In the genomic region with DNA sequence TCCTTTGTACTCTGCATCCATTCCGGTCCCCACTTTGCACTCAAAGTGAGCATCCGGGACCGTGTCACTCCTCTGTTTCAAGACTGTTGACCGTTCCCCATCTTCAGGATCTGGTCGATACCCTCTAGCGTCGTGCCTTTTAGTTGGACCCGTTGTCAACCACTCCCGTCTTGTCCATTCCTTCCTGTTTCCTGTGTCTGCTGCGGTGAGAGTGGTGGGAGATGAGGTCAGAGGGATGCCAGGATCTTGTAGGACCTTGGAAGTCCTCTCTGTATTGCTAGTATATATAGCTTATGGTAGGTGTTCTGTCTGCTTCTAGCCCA, we compare ENCODE assay signal across 8 cellular contexts. TPM values are rescaled to one million over a fixed set of nuclear protein-coding genes. Genes with fewer than 3 reads are reported as not detected.
DNase-seq lines count a peak whose midpoint lies in the region; ATAC-seq and TF ChIP-seq lines count a peak whose summit lies in the region.

No MANE protein-coding gene starts in this region.

- peak; percentile 20 for ATAC-seq in GM21423 (IDR thresholded peaks at IDR 0.05; ENCODE audit: unreplicated experiment)
- no peak for ATAC-seq in HG02885 (IDR thresholded peaks at IDR 0.05; ENCODE audit: poor library complexity, unreplicated experiment)
- ATAC-seq in GM18520 (IDR thresholded peaks at IDR 0.05; ENCODE audit: unreplicated experiment): no peak

- peak overlapping the region; percentile 69 for H4K8ac ChIP-seq in mesenchymal stem cell (ENCODE audit: low read length)

- H3K14ac ChIP-seq in mesenchymal stem cell (ENCODE audit: low read length in 2 of 2): peak overlapping the region in 1 of 2 experiments; percentile 87

- no peak overlapping the region for H2BK15ac ChIP-seq in mesenchymal stem cell (ENCODE audit: low read depth, poor library complexity, severe bottlenecking)

- no peaks in the 10 kb centered on the region for H3K27me3 ChIP-seq in BJ (ENCODE audit: control insufficient read depth, insufficient read depth, low read length)
- H3K27me3 ChIP-seq in mesenchymal stem cell (ENCODE audit: control insufficient read depth in 1 of 2, insufficient read depth in 1 of 2, low read length in 2 of 2): no peaks in the 10 kb centered on the region
- no peaks in the 10 kb centered on the region for H3K27me3 ChIP-seq in vagina

- 1% methylated on average over 9 of the region's 10 CpGs for WGBS in mesenchymal stem cell

- H3K4me2 ChIP-seq in mesenchymal stem cell (ENCODE audit: low read length, poor library complexity, severe bottlenecking): peak overlapping the region; percentile 78

- H2BK120ac ChIP-seq in mesenchymal stem cell (ENCODE audit: low read depth, low read length): no peak overlapping the region

- H3K23ac ChIP-seq in mesenchymal stem cell (ENCODE audit: low read length in 2 of 2): no peak overlapping the region

- no peak overlapping the region for H2AK5ac ChIP-seq in mesenchymal stem cell (ENCODE audit: low read length, severe bottlenecking)

- H3K4ac ChIP-seq in mesenchymal stem cell (ENCODE audit: low read depth in 1 of 2, low read length in 2 of 2): peak overlapping the region in 1 of 2 experiments; percentile 93

- no peak overlapping the region for H2BK12ac ChIP-seq in mesenchymal stem cell (ENCODE audit: low read length in 2 of 2)

- no peak for TF ChIP-seq CTCF in BJ (IDR thresholded peaks at IDR 0.05; ENCODE audit: insufficient read depth, low read depth, low read length)
- no peak for TF ChIP-seq CTCF in choroid plexus epithelial cell (conservative IDR thresholded peaks at IDR 0.05; ENCODE audit: low read depth, low read length)
- TF ChIP-seq CTCF in vagina (IDR thresholded peaks at IDR 0.05): no peak

- H3K18ac ChIP-seq in mesenchymal stem cell (ENCODE audit: low read depth in 1 of 2, low read length in 2 of 2): peak overlapping the region; percentile 1 to 91

- H3K4me1 ChIP-seq in mesenchymal stem cell (ENCODE audit: control insufficient read depth, insufficient read depth, low read depth, low read length): peaks cover 6% of the 10 kb centered on the region
- H3K4me1 ChIP-seq in vagina: peaks cover 33% of the 10 kb centered on the region

- no peak for TF ChIP-seq POLR2A in vagina (IDR thresholded peaks at IDR 0.05)

- H3K36me3 ChIP-seq in BJ (ENCODE audit: control insufficient read depth, insufficient read depth, low read length) (no peaks in the 10 kb centered on the region), mesenchymal stem cell (ENCODE audit: control insufficient read depth in 1 of 2, insufficient read depth in 2 of 2, low read depth in 1 of 2, low read length in 2 of 2) (peaks cover 0 to 19% of the 10 kb centered on the region in 2 experiments), vagina (no peaks in the 10 kb centered on the region)

- H4K91ac ChIP-seq in mesenchymal stem cell (ENCODE audit: low read length): peak overlapping the region; percentile 79

- peaks cover 1% of the 10 kb centered on the region for H3K79me1 ChIP-seq in mesenchymal stem cell (replicated peaks; ENCODE audit: low read length, poor library complexity, severe bottlenecking)

- peak overlapping the region; percentile 89 for H2AFZ ChIP-seq in mesenchymal stem cell (ENCODE audit: low read depth, low read length)

- H3K4me3 ChIP-seq in BJ (ENCODE audit: low read depth, low read length): peak overlapping the region; percentile 86
- peak overlapping the region; percentile 67 for H3K4me3 ChIP-seq in choroid plexus epithelial cell (ENCODE audit: low read depth, low read length)
- H3K4me3 ChIP-seq in mesenchymal stem cell (ENCODE audit: insufficient read depth in 1 of 2, low read depth in 1 of 2, low read length in 2 of 2): peak overlapping the region; percentile 86 to 88
- H3K4me3 ChIP-seq in vagina: peak overlapping the region; percentile 76 to 94

- H3K9ac ChIP-seq in mesenchymal stem cell (ENCODE audit: low read length): peak overlapping the region; percentile 91

- POLR2A ChIA-PET in BJ (lab: Charles Lee): no interaction called here

- peak overlapping the region; percentile 62 for H3K27ac ChIP-seq in mesenchymal stem cell (ENCODE audit: low read length, poor library complexity, severe bottlenecking)
- peak overlapping the region; percentile 80 for H3K27ac ChIP-seq in vagina

- CTCF ChIA-PET in BJ (lab: Yijun Ruan, JAX): interaction anchor here (1.3 kb wide), 1 partner anchor 398 kb away, joined by 3 read pairs; no protein-coding TSS in a partner anchor

- peak; percentile 4 for DNase-seq in BJ (ENCODE audit: low read depth)
- peak; percentile 26 for DNase-seq in NCI-H226
- peak; percentile 41 for DNase-seq in choroid plexus epithelial cell (ENCODE audit: low read depth)
- peak; percentile 84 for DNase-seq in mesenchymal stem cell
- no peak for DNase-seq in vagina (ENCODE audit: extremely low spot score in 2 of 2)

- H3K9me3 ChIP-seq in mesenchymal stem cell (ENCODE audit: control insufficient read depth, low read length): no peaks in the 10 kb centered on the region
- no peaks in the 10 kb centered on the region for H3K9me3 ChIP-seq in vagina

- intact Hi-C loops in vagina (cut with DNase I): loop anchor here (10.0 kb wide), 1 partner anchor 91 kb away; the partner anchor contains the start of gene FANCD2

- H2BK5ac ChIP-seq in mesenchymal stem cell (ENCODE audit: low read depth, low read length, poor library complexity, severe bottlenecking): no peak overlapping the region

RNA-seq across cellular contexts. Expression of gene BRK1, which starts 0.6 kb away (rescaled TPM):
- polyA plus RNA-seq in BJ (2011; rRNA removed): 112 and 184 TPM in 2 replicates
- 40.5 and 47.6 TPM in 2 replicates for polyA minus RNA-seq in BJ (2011; rRNA and poly(A)+ RNA removed)
- 177 TPM for polyA plus RNA-seq in mesenchymal stem cell (2013, experiment 1 of 2)
- 183 TPM for polyA plus RNA-seq in mesenchymal stem cell (2013, experiment 2 of 2)
- total RNA-seq in vagina: 94.5 TPM

RNA-seq across cellular contexts. Expression of gene FANCD2OS, which starts 8.0 kb away (rescaled TPM):
- not detected in 2 replicates for polyA plus RNA-seq in BJ (2011; rRNA removed)
- not detected in 2 replicates for polyA minus RNA-seq in BJ (2011; rRNA and poly(A)+ RNA removed)
- polyA plus RNA-seq in mesenchymal stem cell (2013, experiment 1 of 2): not detected
- not detected for polyA plus RNA-seq in mesenchymal stem cell (2013, experiment 2 of 2)
- not detected for total RNA-seq in vagina

RNA-seq across cellular contexts. Expression of gene VHL, which starts 25.5 kb away (rescaled TPM):
- 5.3 and 8.8 TPM in 2 replicates for polyA plus RNA-seq in BJ (2011; rRNA removed)
- 8.8 and 12.7 TPM in 2 replicates for polyA minus RNA-seq in BJ (2011; rRNA and poly(A)+ RNA removed)
- 24.4 TPM for polyA plus RNA-seq in mesenchymal stem cell (2013, experiment 1 of 2)
- polyA plus RNA-seq in mesenchymal stem cell (2013, experiment 2 of 2): 25.7 TPM
- 48.4 TPM for total RNA-seq in vagina

RNA-seq across cellular contexts. Expression of gene IRAK2, which starts 48.6 kb away (rescaled TPM):
- polyA plus RNA-seq in BJ (2011; rRNA removed): 2.0 and 2.5 TPM in 2 replicates
- polyA minus RNA-seq in BJ (2011; rRNA and poly(A)+ RNA removed): 1.4 and 2.2 TPM in 2 replicates
- polyA plus RNA-seq in mesenchymal stem cell (2013, experiment 1 of 2): 2.6 TPM
- 2.4 TPM for polyA plus RNA-seq in mesenchymal stem cell (2013, experiment 2 of 2)
- 10.6 TPM for total RNA-seq in vagina

Comparison
In these comparisons a context has a peak if more than half of its experiments do, and no peak if none do; other contexts are left out.
1. DNase-seq: peak in BJ (single experiment), NCI-H226 (single experiment), choroid plexus epithelial cell (single experiment) and mesenchymal stem cell (single experiment); none in vagina (0 of 2).
2. Peak in every context shown above with its lines, with median percentiles within 50 percentile points of each other: H3K4me3 ChIP-seq.